8 cellular contexts compared by ENCODE assay signal in genomic region chr17:4947411-4948165, GRCh38. TPM values are rescaled to one million over a fixed set of nuclear protein-coding genes. Genes with fewer than 3 reads are reported as not detected.
DNase-seq lines count a peak whose midpoint lies in the region; ATAC-seq and TF ChIP-seq lines count a peak whose summit lies in the region.

No MANE protein-coding gene starts in this region.

- H3F3A ChIP-seq in SU-DHL-6 (ENCODE audit: insufficient read depth) = peaks cover 54% of the 10 kb centered on the region

- H3K9me3 Mint-ChIP-seq in activated naive CD8-positive, alpha-beta T cell treated with anti-CD3 and anti-CD28 coated beads, Interleukin-2, amount 10 ng/mL, durations not matched to agents 7 days and 5 days = no peaks in the 10 kb centered on the region

- POLR2A ChIA-PET in activated naive CD8-positive, alpha-beta T cell treated with anti-CD3 and anti-CD28 coated beads, Interleukin-2, amount 10 ng/mL, durations not matched to agents 7 days and 5 days (lab: Charles Lee) = interaction anchor here (0.6 to 17.2 kb wide), 16 partner anchors 8 to 684 kb away, joined by 3 to 441 read pairs (median 4); partner anchors contain the start of genes ARRB2, CAMTA2, INCA1 and KIF1C

- H3K4me1 ChIP-seq in cardiac muscle cell (ENCODE audit: low read depth) = peaks cover 27% of the 10 kb centered on the region
- peaks cover 33% of the 10 kb centered on the region for H3K4me1 ChIP-seq in psoas muscle

- H3K4me3 ChIP-seq in SU-DHL-6 (ENCODE audit: insufficient read depth, low read length, poor library complexity, severe bottlenecking) (peak overlapping the region; percentile 100), cardiac muscle cell (peak overlapping the region; percentile 96), psoas muscle (peak overlapping the region; percentile 97)

- WGBS in psoas muscle, 3 donors = 1 to 3% (median 1%) methylated on average over 27 to 56 of the region's 56 CpGs

- peak; percentile 9 for ATAC-seq in HG03280 (IDR thresholded peaks at IDR 0.05; ENCODE audit: unreplicated experiment)
- peak; percentile 12 for ATAC-seq in activated naive CD8-positive, alpha-beta T cell treated with anti-CD3 and anti-CD28 coated beads, Interleukin-2, amount 10 ng/mL, durations not matched to agents 7 days and 5 days (ENCODE audit: low read depth)
- ATAC-seq in psoas muscle = peak; percentile 8 to 33 (median 30)
- ATAC-seq in HG02870 (IDR thresholded peaks at IDR 0.05; ENCODE audit: unreplicated experiment) = no peak
- ATAC-seq in HG03520 (IDR thresholded peaks at IDR 0.05; ENCODE audit: unreplicated experiment) = no peak

- H3K79me2 ChIP-seq in SU-DHL-6 (ENCODE audit: insufficient read depth, low read length) = peaks cover 42% of the 10 kb centered on the region

- peaks cover 45% of the 10 kb centered on the region for H3K36me3 Mint-ChIP-seq in activated naive CD8-positive, alpha-beta T cell treated with anti-CD3 and anti-CD28 coated beads, Interleukin-2, amount 10 ng/mL, durations not matched to agents 7 days and 5 days

- no peak for TF ChIP-seq CTCF in SU-DHL-6 (IDR thresholded peaks at IDR 0.05; ENCODE audit: insufficient read depth, low read length, poor library complexity, severe bottlenecking)
- no peak for TF ChIP-seq CTCF in cardiac muscle cell (IDR thresholded peaks at IDR 0.05; ENCODE audit: low read depth, low read length)
- TF ChIP-seq CTCF in psoas muscle (IDR thresholded peaks at IDR 0.05) = no peak

- peaks cover 3% of the 10 kb centered on the region; the same call in 1 of the 2 replicates for H4K20me1 ChIP-seq in SU-DHL-6 (ENCODE audit: low read depth, low read length)

- H3K36me3 ChIP-seq in SU-DHL-6 (ENCODE audit: low read length) (peaks cover 11% of the 10 kb centered on the region; the same call in 1 of the 2 replicates), cardiac muscle cell (peaks cover 28% of the 10 kb centered on the region), psoas muscle (ENCODE audit: insufficient read depth in 1 of 2, low read depth in 1 of 2) (peaks cover 0 to 43% of the 10 kb centered on the region in 2 donors)

- H2AFZ ChIP-seq in SU-DHL-6 (ENCODE audit: low read depth, low read length, severe bottlenecking) = no peak overlapping the region

- peak overlapping the region; percentile 100 for H3K4me3 Mint-ChIP-seq in activated naive CD8-positive, alpha-beta T cell treated with anti-CD3 and anti-CD28 coated beads, Interleukin-2, amount 10 ng/mL, durations not matched to agents 7 days and 5 days

- no peaks in the 10 kb centered on the region for H3K9me2 ChIP-seq in SU-DHL-6 (replicated peaks; ENCODE audit: insufficient read depth, low read length)

- H3K27ac ChIP-seq in SU-DHL-6 (ENCODE audit: low read depth, low read length) (peak overlapping the region; percentile 100), cardiac muscle cell (peak overlapping the region; percentile 94), psoas muscle (peak overlapping the region; percentile 96)

- H3K4me1 Mint-ChIP-seq in activated naive CD8-positive, alpha-beta T cell treated with anti-CD3 and anti-CD28 coated beads, Interleukin-2, amount 10 ng/mL, durations not matched to agents 7 days and 5 days = peaks cover 42% of the 10 kb centered on the region

- H3K9me3 ChIP-seq in SU-DHL-6 (ENCODE audit: insufficient read depth, low read length) (no peaks in the 10 kb centered on the region), cardiac muscle cell (ENCODE audit: low read depth) (no peaks in the 10 kb centered on the region), psoas muscle (no peaks in the 10 kb centered on the region)

- no peaks in the 10 kb centered on the region for H3K27me3 Mint-ChIP-seq in activated naive CD8-positive, alpha-beta T cell treated with anti-CD3 and anti-CD28 coated beads, Interleukin-2, amount 10 ng/mL, durations not matched to agents 7 days and 5 days

- DNase-seq in EL = peak; percentile 71
- DNase-seq in activated naive CD8-positive, alpha-beta T cell treated with anti-CD3 and anti-CD28 coated beads, Interleukin-2, amount 10 ng/mL, durations not matched to agents 7 days and 5 days = peak; percentile 86
- peak; percentile 60 to 62 for DNase-seq in cardiac muscle cell (ENCODE audit: low read depth in 1 of 2, low spot score in 1 of 2)
- DNase-seq in psoas muscle = peak; percentile 72 to 78

- peak overlapping the region; percentile 90 for H3K4me2 ChIP-seq in SU-DHL-6 (ENCODE audit: low read depth, low read length, poor library complexity, severe bottlenecking)

- H3K27ac Mint-ChIP-seq in activated naive CD8-positive, alpha-beta T cell treated with anti-CD3 and anti-CD28 coated beads, Interleukin-2, amount 10 ng/mL, durations not matched to agents 7 days and 5 days = peak overlapping the region; percentile 100

- intact Hi-C loops in psoas muscle (cut with DNase I) = loop anchor here in 1 of 2 donors (1.0 kb wide), 1 partner anchor 20 kb away; the partner anchor contains the start of gene SPAG7

- H3K27me3 ChIP-seq in SU-DHL-6 (ENCODE audit: low read length) (no peaks in the 10 kb centered on the region), cardiac muscle cell (no peaks in the 10 kb centered on the region), psoas muscle (ENCODE audit: insufficient read depth in 3 of 3, low read length in 2 of 3) (no peaks in the 10 kb centered on the region)

- peak overlapping the region; percentile 100 for H3K9ac ChIP-seq in SU-DHL-6 (ENCODE audit: low read length)

RNA-seq across cellular contexts. Expression of gene PFN1, which starts 0.7 kb away (rescaled TPM):
- 1,000 to 10,000 TPM; 1,712 to 1,828 TPM for total RNA-seq in activated naive CD8-positive, alpha-beta T cell treated with anti-CD3 and anti-CD28 coated beads, Interleukin-2, amount 10 ng/mL, durations not matched to agents 7 days and 5 days
- 1,337 and 2,688 TPM in 2 replicates for total RNA-seq in cardiac muscle cell
- polyA plus RNA-seq in cardiac muscle cell = 1,185 and 1,476 TPM in 2 replicates
- 100 to 1,000 TPM; 149 to 253 (median 205) TPM for total RNA-seq in psoas muscle
- polyA plus RNA-seq in psoas muscle = 1,000 to 10,000 TPM in 1 of 3 donors, 100 to 1,000 TPM in 2; 220 to 1,518 (median 312) TPM

RNA-seq across cellular contexts. Expression of gene ENO3, which starts 3.3 kb away (rescaled TPM):
- total RNA-seq in activated naive CD8-positive, alpha-beta T cell treated with anti-CD3 and anti-CD28 coated beads, Interleukin-2, amount 10 ng/mL, durations not matched to agents 7 days and 5 days = 10 to 100 TPM; 31.4 to 32.9 TPM
- total RNA-seq in cardiac muscle cell (595 and 1,068 TPM in 2 replicates), psoas muscle (1,000 to 10,000 TPM; 2,251 to 3,238 (median 2,533) TPM)
- polyA plus RNA-seq in cardiac muscle cell (955 and 1,853 TPM in 2 replicates), psoas muscle (1,000 to 10,000 TPM; 1,126 to 5,696 (median 4,322) TPM)

RNA-seq across cellular contexts. Expression of gene RNF167, which starts 7.5 kb away (rescaled TPM):
- 100 to 1,000 TPM; 202 TPM for total RNA-seq in activated naive CD8-positive, alpha-beta T cell treated with anti-CD3 and anti-CD28 coated beads, Interleukin-2, amount 10 ng/mL, durations not matched to agents 7 days and 5 days
- total RNA-seq in cardiac muscle cell (67.4 and 73.4 TPM in 2 replicates), psoas muscle (10 to 100 TPM; 85.1 to 96.3 (median 87.3) TPM)
- polyA plus RNA-seq in cardiac muscle cell (71.4 and 77.1 TPM in 2 replicates), psoas muscle (100 to 1,000 TPM in 1 of 3 donors, 10 to 100 TPM in 2; 85.7 to 151 (median 100.0) TPM)

RNA-seq across cellular contexts. Expression of gene SLC25A11, which starts 7.7 kb away (rescaled TPM):
- total RNA-seq in activated naive CD8-positive, alpha-beta T cell treated with anti-CD3 and anti-CD28 coated beads, Interleukin-2, amount 10 ng/mL, durations not matched to agents 7 days and 5 days = 10 to 100 TPM; 67.6 to 78.1 TPM
- total RNA-seq in cardiac muscle cell (118 and 127 TPM in 2 replicates), psoas muscle (100 to 1,000 TPM in 3 of 4 donors, 10 to 100 TPM in 1; 97.1 to 225 (median 143) TPM)
- polyA plus RNA-seq in cardiac muscle cell (223 and 229 TPM in 2 replicates), psoas muscle (100 to 1,000 TPM; 125 to 163 (median 128) TPM)

RNA-seq across cellular contexts. Expression of gene GP1BA, which starts 15.5 kb away (rescaled TPM):
- total RNA-seq in activated naive CD8-positive, alpha-beta T cell treated with anti-CD3 and anti-CD28 coated beads, Interleukin-2, amount 10 ng/mL, durations not matched to agents 7 days and 5 days = not detected
- not detected in 2 replicates for total RNA-seq in cardiac muscle cell
- polyA plus RNA-seq in cardiac muscle cell = 0.61 and 0.81 TPM in 2 replicates
- total RNA-seq in psoas muscle = under 1 TPM in 1 of 4 donors, not detected in 3; 0.10 TPM
- under 1 TPM in 2 of 3 donors, not detected in 1; 0.04 to 0.05 TPM for polyA plus RNA-seq in psoas muscle

Comparison
In these comparisons a context has a peak if more than half of its experiments do, and no peak if none do; other contexts are left out.
1. ATAC-seq: peak in HG03280 (single experiment), activated naive CD8-positive, alpha-beta T cell treated with anti-CD3 and anti-CD28 coated beads, Interleukin-2, amount 10 ng/mL, durations not matched to agents 7 days and 5 days (single experiment) and psoas muscle (4 of 4); none in HG02870 (single experiment) and HG03520 (single experiment).
2. RNA of gene ENO3, which starts 3.3 kb away (total RNA-seq): 2,251 to 3,238 TPM in psoas muscle and 595 to 1,068 TPM in cardiac muscle cell; 31.4 to 32.9 TPM in activated naive CD8-positive, alpha-beta T cell treated with anti-CD3 and anti-CD28 coated beads, Interleukin-2, amount 10 ng/mL, durations not matched to agents 7 days and 5 days; every median in the first group is over 10 times any median in the second.
3. Peak in every context shown above with its lines, with median percentiles within 50 percentile points of each other: DNase-seq, H3K27ac ChIP-seq and H3K4me3 ChIP-seq.